In the genomic region with DNA sequence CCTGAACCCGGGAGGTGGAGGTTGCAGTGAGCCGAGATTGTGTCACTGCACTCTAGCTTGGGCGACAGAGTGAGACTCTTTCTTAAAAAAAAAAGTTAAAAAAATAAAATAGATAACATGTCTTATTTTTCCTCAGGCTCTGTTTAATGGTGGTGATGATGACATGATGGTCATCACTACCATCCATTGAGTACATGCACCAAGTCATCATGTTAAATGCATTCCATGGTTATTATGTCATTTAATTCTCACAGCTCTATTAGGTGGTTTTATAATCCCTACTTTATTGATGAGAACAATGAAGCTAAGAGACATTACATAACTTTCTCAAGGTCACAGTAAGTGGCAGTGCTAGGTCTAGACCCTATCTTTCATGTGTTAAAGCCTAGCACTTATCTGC, we compare ENCODE assay signal across 15 cellular contexts. TPM values are rescaled to one million over a fixed set of nuclear protein-coding genes. Genes with fewer than 3 reads are reported as not detected.
"Had no signal": no experiment of that assay in that cellular context is flagged by ENCODE, and none has a peak within 500 bp of the region (broad histone marks: within the 10 kb centered on the region; RNA-seq: fewer than 3 reads in every experiment).

No MANE protein-coding gene starts in this region.

- H3K27ac Mint-ChIP-seq: activated CD4-positive, alpha-beta memory T cell treated with anti-CD3 and anti-CD28 coated beads for 36 hours; T-helper 2 cell treated with Interferon-gamma antibody and Interleukin-4, amounts not matched to agents 5 μg/mL and 100 μg/mL, for 36 hours; type B pancreatic cell had no signal

- H3K27me3 Mint-ChIP-seq: activated CD4-positive, alpha-beta memory T cell treated with anti-CD3 and anti-CD28 coated beads for 36 hours had no signal

- H3K36me3 ChIP-seq: ovary had no signal

- H3K27ac ChIP-seq: ovary had no signal

- DNase-seq: activated CD4-positive, alpha-beta memory T cell treated with anti-CD3 and anti-CD28 coated beads for 36 hours; activated CD4-positive, alpha-beta T cell treated with anti-CD3 and anti-CD28 coated beads for 1 hour; activated naive CD4-positive, alpha-beta T cell; cortex of kidney; effector CD8-positive, alpha-beta T cell; erythroblast; head of caudate nucleus; left ventricle myocardium superior; ovary; stimulated activated CD4-positive, alpha-beta T cell treated with anti-CD3 and anti-CD28 coated beads, Interleukin-2, amount 100 ng/mL, for 48 hours; stimulated activated naive CD4-positive, alpha-beta T cell treated with Interleukin-2 at 50 U/mL for 16 hours had no signal

- H3K9me3 Mint-ChIP-seq: activated CD4-positive, alpha-beta memory T cell treated with anti-CD3 and anti-CD28 coated beads for 36 hours; central memory CD8-positive, alpha-beta T cell; T-helper 2 cell treated with Interferon-gamma antibody and Interleukin-4, amounts not matched to agents 5 μg/mL and 100 μg/mL, for 36 hours had no signal

- H3K4me1 Mint-ChIP-seq: central memory CD8-positive, alpha-beta T cell had no signal

- H3K4me3 Mint-ChIP-seq: activated CD4-positive, alpha-beta memory T cell treated with anti-CD3 and anti-CD28 coated beads for 36 hours; central memory CD8-positive, alpha-beta T cell; T-helper 2 cell treated with Interferon-gamma antibody and Interleukin-4, amounts not matched to agents 5 μg/mL and 100 μg/mL, for 36 hours; type B pancreatic cell had no signal

- H3K4me3 ChIP-seq: ovary had no signal

- H3K36me3 Mint-ChIP-seq: activated CD4-positive, alpha-beta memory T cell treated with anti-CD3 and anti-CD28 coated beads for 36 hours had no signal

- H3K27me3 ChIP-seq: ovary had no signal

- H3K9me3 ChIP-seq: ovary had no signal

RNA-seq across cellular contexts. Expression of gene MAB21L3, which starts 34.4 kb away (rescaled TPM):
- total RNA-seq: activated CD4-positive, alpha-beta memory T cell treated with anti-CD3 and anti-CD28 coated beads for 36 hours; left ventricle myocardium superior; ovary had no signal
- polyA plus RNA-seq: neural cell, ovary had no signal
